1 cellular context compared by ENCODE assay signal in genomic region chr6:146944077-146944476, GRCh38.
TF ChIP-seq lines count a peak whose summit lies in the region.

No MANE protein-coding gene starts in this region.

TF ChIP-seq in K562, 482 proteins besides CTCF, POLR2A, EP300 and RAD21 (continued from another document):
- no peak for TF ChIP-seq MYC (IDR thresholded peaks at IDR 0.05; ENCODE audit: low read depth, low read length)
- no peak for TF ChIP-seq MYC (CRISPR knock-in tag; IDR thresholded peaks at IDR 0.05; ENCODE audit: borderline replicate concordance, low read depth)
- TF ChIP-seq RBFOX2 (IDR thresholded peaks at IDR 0.05; ENCODE audit: low read depth, low read length), result no peak
- no peak for TF ChIP-seq ZNF431 (CRISPR knock-in tag; IDR thresholded peaks at IDR 0.05)
